In genomic region chr1:29222260-29222659, GRCh38 we compare ENCODE assay signal across 2 cellular contexts.
TF ChIP-seq lines count a peak whose summit lies in the region.

No MANE protein-coding gene starts in this region.

TF ChIP-seq in HEK293, 187 proteins besides CTCF, POLR2A, EP300 and RAD21:
- peak; percentile 72; the same call in 1 of the 2 replicates for TF ChIP-seq ZNF239 (tag by site-specific recombination; IDR thresholded peaks at IDR 0.05)

TF ChIP-seq in K562, 482 proteins besides CTCF, POLR2A, EP300 and RAD21:
- peak; percentile 62 for TF ChIP-seq ZNF239 (CRISPR knock-in tag; IDR thresholded peaks at IDR 0.05)
